25 cellular contexts compared by ENCODE assay signal in the genomic region with DNA sequence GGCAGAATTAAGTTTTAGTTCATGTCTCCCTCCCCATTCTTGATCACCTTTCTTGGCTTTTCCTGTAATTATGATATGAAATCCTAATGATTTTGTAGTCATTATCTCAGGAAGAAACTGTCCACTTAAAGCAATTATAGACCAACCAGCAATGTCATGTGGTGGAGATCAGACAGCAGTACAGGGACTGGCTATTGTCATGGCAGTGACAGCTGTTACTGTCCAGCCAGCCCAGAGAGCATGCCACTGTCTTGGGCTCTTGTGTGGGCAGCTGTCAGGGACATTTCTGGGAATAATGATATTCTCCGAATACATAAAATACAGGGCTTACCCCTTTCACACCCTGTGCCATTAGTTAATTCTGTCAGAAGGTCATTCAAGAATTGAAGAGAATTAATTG.
"Had no signal": no experiment of that assay in that cellular context is flagged by ENCODE, and none has a peak within 500 bp of the region (broad histone marks: within the 10 kb centered on the region; RNA-seq: fewer than 3 reads in every experiment).

No MANE protein-coding gene starts in this region.

- H3K27me3 Mint-ChIP-seq: activated naive CD4-positive, alpha-beta T cell treated with anti-CD3 and anti-CD28 coated beads, Interleukin-2, amount 10 ng/mL, durations not matched to agents 7 days and 5 days; activated naive CD8-positive, alpha-beta T cell treated with anti-CD3 and anti-CD28 coated beads, Interleukin-2, amount 50 U/mL, for 24 hours; central memory CD8-positive, alpha-beta T cell had no signal

- ATAC-seq: activated naive CD8-positive, alpha-beta T cell treated with anti-CD3 and anti-CD28 coated beads, Interleukin-2, amount 50 U/mL, for 24 hours; foreskin keratinocyte; mucosa of descending colon; naive thymus-derived CD8-positive, alpha-beta T cell had no signal

- H3K9me3 Mint-ChIP-seq: activated naive CD4-positive, alpha-beta T cell treated with anti-CD3 and anti-CD28 coated beads, Interleukin-2, amount 10 ng/mL, durations not matched to agents 7 days and 5 days; activated naive CD8-positive, alpha-beta T cell treated with anti-CD3 and anti-CD28 coated beads, Interleukin-2, amount 50 U/mL, for 24 hours; central memory CD8-positive, alpha-beta T cell; endodermal cell; memory B cell had no signal

- H3K9me3 ChIP-seq: colonic mucosa, mucosa of descending colon, ovary, sigmoid colon, thyroid gland, uterus had no signal

- H3K4me3 ChIP-seq: colonic mucosa, mucosa of descending colon, ovary, sigmoid colon, thyroid gland, uterus had no signal

- DNase-seq: activated CD4-positive, alpha-beta T cell treated with anti-CD3 and anti-CD28 coated beads for 1 hour; activated CD8-positive, alpha-beta memory T cell treated with anti-CD3 and anti-CD28 coated beads for 24 hours; activated CD8-positive, alpha-beta memory T cell treated with anti-CD3 and anti-CD28 coated beads, Interleukin-2, amount 50 U/mL, for 48 hours; activated effector memory CD4-positive, alpha-beta T cell treated with Interleukin-2 at 50 U/mL for 16 hours; activated naive CD4-positive, alpha-beta T cell treated with anti-CD3 and anti-CD28 coated beads, Interleukin-2, amount 10 ng/mL, durations not matched to agents 7 days and 5 days; activated naive CD8-positive, alpha-beta T cell treated with anti-CD3 and anti-CD28 coated beads, Interleukin-2, amount 50 U/mL, for 24 hours; activated T-cell treated with anti-CD3 and anti-CD28 coated beads, Interleukin-2, amount 50 U/mL, for 48 hours; anterior cingulate cortex; brain microvascular endothelial cell; colonic mucosa; endodermal cell; foreskin keratinocyte; mucosa of descending colon; naive thymus-derived CD8-positive, alpha-beta T cell; ovary; sigmoid colon; stimulated activated CD8-positive, alpha-beta memory T cell treated with anti-CD3 and anti-CD28 coated beads, Interleukin-4, amount 100 ng/mL, for 48 hours; stimulated activated naive CD4-positive, alpha-beta T cell; T-helper 2 cell; thyroid gland; uterus; WERI-Rb-1 had no signal

- H3K36me3 ChIP-seq: brain microvascular endothelial cell, colonic mucosa, ovary, sigmoid colon, thyroid gland, uterus, WERI-Rb-1 had no signal

- H3K4me1 Mint-ChIP-seq: activated naive CD4-positive, alpha-beta T cell treated with anti-CD3 and anti-CD28 coated beads, Interleukin-2, amount 10 ng/mL, durations not matched to agents 7 days and 5 days; activated naive CD8-positive, alpha-beta T cell treated with anti-CD3 and anti-CD28 coated beads, Interleukin-2, amount 50 U/mL, for 24 hours; central memory CD8-positive, alpha-beta T cell; memory B cell; naive thymus-derived CD8-positive, alpha-beta T cell had no signal

- H3K4me3 Mint-ChIP-seq: activated naive CD4-positive, alpha-beta T cell treated with anti-CD3 and anti-CD28 coated beads, Interleukin-2, amount 10 ng/mL, durations not matched to agents 7 days and 5 days; activated naive CD8-positive, alpha-beta T cell treated with anti-CD3 and anti-CD28 coated beads, Interleukin-2, amount 50 U/mL, for 24 hours; central memory CD8-positive, alpha-beta T cell; endodermal cell; memory B cell; naive thymus-derived CD8-positive, alpha-beta T cell had no signal

- H3K27ac ChIP-seq: brain microvascular endothelial cell, colonic mucosa, epithelial cell of prostate, foreskin keratinocyte, ovary, sigmoid colon, thyroid gland, uterus, WERI-Rb-1 had no signal

- H3K4me1 ChIP-seq: colonic mucosa, foreskin keratinocyte, uterus had no signal

- H3K27ac Mint-ChIP-seq: activated naive CD4-positive, alpha-beta T cell treated with anti-CD3 and anti-CD28 coated beads, Interleukin-2, amount 10 ng/mL, durations not matched to agents 7 days and 5 days; activated naive CD8-positive, alpha-beta T cell treated with anti-CD3 and anti-CD28 coated beads, Interleukin-2, amount 50 U/mL, for 24 hours; endodermal cell; memory B cell; naive thymus-derived CD8-positive, alpha-beta T cell had no signal

- H3K36me3 Mint-ChIP-seq: activated naive CD4-positive, alpha-beta T cell treated with anti-CD3 and anti-CD28 coated beads, Interleukin-2, amount 10 ng/mL, durations not matched to agents 7 days and 5 days; memory B cell; naive thymus-derived CD8-positive, alpha-beta T cell had no signal

- H3K27me3 ChIP-seq: brain microvascular endothelial cell, colonic mucosa, foreskin keratinocyte, ovary, sigmoid colon, thyroid gland, uterus had no signal
